32 cellular contexts compared by ENCODE assay signal in genomic region chr2:217505303-217505702, GRCh38.
"Had no signal": no experiment of that assay in that cellular context is flagged by ENCODE, and none has a peak within 500 bp of the region (broad histone marks: within the 10 kb centered on the region; RNA-seq: fewer than 3 reads in every experiment).

No MANE protein-coding gene starts in this region.

- H3K4me3 ChIP-seq: adrenal gland, body of pancreas, breast epithelium had no signal

- ATAC-seq: activated CD8-positive, alpha-beta T cell treated with anti-CD3 and anti-CD28 coated beads for 36 hours; activated naive CD4-positive, alpha-beta T cell treated with anti-CD3 and anti-CD28 coated beads, Interleukin-2, amount 50 U/mL, for 72 hours; activated T-cell treated with anti-CD3 and anti-CD28 coated beads, Interleukin-2, amount 50 U/mL, for 4 hours; activated T-cell treated with anti-CD3 and anti-CD28 coated beads, Interleukin-2, amount 50 U/mL, for 72 hours; activated T-helper 17 cell treated with anti-CD3 and anti-CD28 coated beads, Interleukin-2, amount 50 U/mL, for 72 hours; body of pancreas had no signal

- H3K9me3 ChIP-seq: adrenal gland, body of pancreas, breast epithelium had no signal

- H3K4me1 ChIP-seq: breast epithelium had no signal

- H3K36me3 ChIP-seq: adrenal gland, brain microvascular endothelial cell, breast epithelium had no signal

- FAIRE-seq: TTC549 had no signal

- H3K27ac ChIP-seq: adrenal gland, body of pancreas, brain microvascular endothelial cell, breast epithelium, VCaP had no signal

- DNase-seq: activated B cell treated with CpG ODN at 0.5 μM for 24 hours; activated CD4-positive, alpha-beta memory T cell treated with anti-CD3 and anti-CD28 coated beads for 36 hours; activated CD4-positive, alpha-beta T cell treated with anti-CD3 and anti-CD28 coated beads for 4 hours; activated CD4-positive, alpha-beta T cell treated with anti-CD3 and anti-CD28 coated beads, Interleukin-2, amount 10 ng/mL, durations not matched to agents 24 days and 14 days; activated CD4-positive, alpha-beta T cell treated with anti-CD3 and anti-CD28 coated beads, Interleukin-2, amount 50 U/mL, for 1 hour; activated CD4-positive, alpha-beta T cell treated with anti-CD3 and anti-CD28 coated beads, Interleukin-2, amount 50 U/mL, for 4 hours; activated CD4-positive, CD25-positive, alpha-beta regulatory T cell treated with anti-CD3 and anti-CD28 coated beads, Interleukin-2, amount 50 U/mL, for 72 hours; activated CD8-positive, alpha-beta memory T cell treated with anti-CD3 and anti-CD28 coated beads, Interleukin-2, amount 50 U/mL, for 4 hours; activated CD8-positive, alpha-beta T cell treated with anti-CD3 and anti-CD28 coated beads for 36 hours; activated effector memory CD4-positive, alpha-beta T cell treated with anti-CD3 and anti-CD28 coated beads, Interleukin-2, amount 50 U/mL, for 16 hours; activated gamma-delta T cell treated with Interleukin-2 at 50 U/mL for 16 hours; activated naive CD4-positive, alpha-beta T cell; activated naive CD4-positive, alpha-beta T cell treated with anti-CD3 and anti-CD28 coated beads for 36 hours; activated naive CD4-positive, alpha-beta T cell treated with anti-CD3 and anti-CD28 coated beads, Interleukin-2, amount 50 U/mL, for 16 hours; activated naive CD8-positive, alpha-beta T cell treated with anti-CD3 and anti-CD28 coated beads for 36 hours; activated T-cell treated with anti-CD3 and anti-CD28 coated beads for 4 hours; activated T-cell treated with anti-CD3 and anti-CD28 coated beads, Interleukin-2, amount 50 U/mL, for 1 hour; activated T-cell treated with anti-CD3 and anti-CD28 coated beads, Interleukin-2, amount 50 U/mL, for 4 hours; activated T-cell treated with anti-CD3 and anti-CD28 coated beads, Interleukin-2, amount 50 U/mL, for 72 hours; adrenal gland; amniotic stem cell; aorta; body of pancreas; brain microvascular endothelial cell; central memory CD4-positive, alpha-beta T cell; T-helper 2 cell; T-helper 9 cell had no signal

- H3K27me3 ChIP-seq: adrenal gland, body of pancreas, brain microvascular endothelial cell, breast epithelium had no signal
